1 cellular context compared by ENCODE assay signal in the genomic region with DNA sequence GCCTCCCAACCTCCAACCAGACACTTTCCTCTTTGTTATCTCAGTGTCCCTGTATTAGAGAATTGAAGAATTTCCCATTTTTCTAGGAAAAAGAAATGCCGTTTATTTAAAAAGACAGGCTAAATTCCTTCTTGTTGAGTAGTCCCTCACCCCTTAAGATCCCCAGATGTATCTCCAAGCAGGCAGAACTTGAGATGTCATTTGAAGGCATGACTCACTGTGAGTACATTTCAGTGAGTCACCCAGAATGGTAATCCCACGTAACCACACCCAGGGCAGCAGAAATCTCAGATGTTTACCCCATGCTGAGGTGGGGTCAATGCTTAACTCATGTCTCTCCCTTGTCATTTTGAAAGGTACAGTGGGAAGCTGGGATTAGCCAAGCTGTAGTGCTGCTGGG.
A peak's percentile ranks its signal among the peaks of the same experiment; 100 is the strongest.
TF ChIP-seq lines count a peak whose summit lies in the region.

No MANE protein-coding gene starts in this region.

TF ChIP-seq in K562, 482 proteins besides CTCF, POLR2A, EP300 and RAD21 (continued from another document and continues in another):
- TF ChIP-seq SMARCB1 (IDR thresholded peaks at IDR 0.05; ENCODE audit: insufficient read length, low read depth) (no peak), FOXA3 (CRISPR knock-in tag; conservative IDR thresholded peaks at IDR 0.05 in 1 of 2, IDR thresholded peaks at IDR 0.05 in 1 of 2) (peak in 1 of 2 experiments; percentile 77; a peak in 2 of 4 replicates), KDM1A (IDR thresholded peaks at IDR 0.05) (peak; percentile 99), CC2D1A (IDR thresholded peaks at IDR 0.05) (no peak), NCOR1 (IDR thresholded peaks at IDR 0.05) (peak; percentile 64), DPF2 (IDR thresholded peaks at IDR 0.05) (peak; percentile 97), TRIM24 (IDR thresholded peaks at IDR 0.05) (peak; percentile 62 to 66), CREB1 (IDR thresholded peaks at IDR 0.05) (no peak), CREB1 (CRISPR knock-in tag; IDR thresholded peaks at IDR 0.05) (peak; percentile 17; the same call in 1 of the 2 replicates), ELF1 (tag; IDR thresholded peaks at IDR 0.05) (no peak), PKNOX1 (IDR thresholded peaks at IDR 0.05) (peak; percentile 65), RBM15 (IDR thresholded peaks at IDR 0.05; ENCODE audit: insufficient read depth, low read length) (no peak), STAT6 (CRISPR knock-in tag; IDR thresholded peaks at IDR 0.05) (no peak), BHLHE40 (IDR thresholded peaks at IDR 0.05; ENCODE audit: low read length) (peak; percentile 25; the same call in 1 of the 2 replicates), SAFB (IDR thresholded peaks at IDR 0.05; ENCODE audit: borderline replicate concordance, low read depth, low read length) (no peak), RCOR1 (IDR thresholded peaks at IDR 0.05; ENCODE audit: borderline replicate concordance in 1 of 2, low read depth in 2 of 2, low read length in 2 of 2) (peak; percentile 95 to 98), JUND (IDR thresholded peaks at IDR 0.05; ENCODE audit: borderline replicate concordance, low read depth, low read length) (peak; percentile 99), JUND (tag; IDR thresholded peaks at IDR 0.05; ENCODE audit: borderline replicate concordance, low read depth, low read length) (peak; percentile 98), ZMIZ1 (IDR thresholded peaks at IDR 0.05; ENCODE audit: low read depth in 2 of 2, low read length in 2 of 2) (peak in 1 of 2 experiments; percentile 68; a peak in 1 of 4 replicates), ATF3 (IDR thresholded peaks at IDR 0.05) (peak; percentile 99), ATF3 (CRISPR knock-in tag; conservative IDR thresholded peaks at IDR 0.05) (peak; percentile 96), MAFG (tag; conservative IDR thresholded peaks at IDR 0.05) (0 out of 2 replicates have a peak, but pooled peaks have one; percentile 36), ZNF316 (IDR thresholded peaks at IDR 0.05) (no peak), NR2C2 (CRISPR knock-in tag; IDR thresholded peaks at IDR 0.05) (0 out of 2 replicates have a peak, but pooled peaks have one; percentile 24), NR2C2 (tag; IDR thresholded peaks at IDR 0.05) (peak; percentile 76), FOXK2 (conservative IDR thresholded peaks at IDR 0.05 in 1 of 2, IDR thresholded peaks at IDR 0.05 in 1 of 2; ENCODE audit: low read depth in 2 of 2) (peak; percentile 79 to 90; a peak in 3 of 4 replicates), JUNB (CRISPR knock-in tag; conservative IDR thresholded peaks at IDR 0.05) (peak; percentile 80; the same call in 1 of the 2 replicates), CBFA2T2 (conservative IDR thresholded peaks at IDR 0.05) (peak; percentile 57), LCOR (CRISPR knock-in tag; IDR thresholded peaks at IDR 0.05) (0 out of 2 replicates have a peak, but pooled peaks have one; percentile 60), MYNN (IDR thresholded peaks at IDR 0.05) (peak; percentile 47; the same call in 1 of the 2 replicates), MYNN (CRISPR knock-in tag; IDR thresholded peaks at IDR 0.05) (no peak), TEAD1 (CRISPR knock-in tag; IDR thresholded peaks at IDR 0.05) (peak in 1 of 2 experiments; percentile 36; a peak in 1 of 4 replicates), ZNF184 (CRISPR knock-in tag; IDR thresholded peaks at IDR 0.05) (no peak), CTBP1 (IDR thresholded peaks at IDR 0.05; ENCODE audit: borderline replicate concordance) (peak; percentile 54; the same call in 1 of the 2 replicates), KLF1 (tag; IDR thresholded peaks at IDR 0.05) (0 out of 2 replicates have a peak, but pooled peaks have one; percentile 36), ATF7 (IDR thresholded peaks at IDR 0.05) (peak; percentile 74; the same call in 1 of the 2 replicates), ARID3A (IDR thresholded peaks at IDR 0.05; ENCODE audit: borderline replicate concordance, low read depth, low read length) (peak; percentile 55; the same call in 1 of the 2 replicates), STAT5A (IDR thresholded peaks at IDR 0.05; ENCODE audit: borderline replicate concordance, low read length) (peak; percentile 41; the same call in 1 of the 2 replicates)
- TF ChIP-seq, protein P1, sequence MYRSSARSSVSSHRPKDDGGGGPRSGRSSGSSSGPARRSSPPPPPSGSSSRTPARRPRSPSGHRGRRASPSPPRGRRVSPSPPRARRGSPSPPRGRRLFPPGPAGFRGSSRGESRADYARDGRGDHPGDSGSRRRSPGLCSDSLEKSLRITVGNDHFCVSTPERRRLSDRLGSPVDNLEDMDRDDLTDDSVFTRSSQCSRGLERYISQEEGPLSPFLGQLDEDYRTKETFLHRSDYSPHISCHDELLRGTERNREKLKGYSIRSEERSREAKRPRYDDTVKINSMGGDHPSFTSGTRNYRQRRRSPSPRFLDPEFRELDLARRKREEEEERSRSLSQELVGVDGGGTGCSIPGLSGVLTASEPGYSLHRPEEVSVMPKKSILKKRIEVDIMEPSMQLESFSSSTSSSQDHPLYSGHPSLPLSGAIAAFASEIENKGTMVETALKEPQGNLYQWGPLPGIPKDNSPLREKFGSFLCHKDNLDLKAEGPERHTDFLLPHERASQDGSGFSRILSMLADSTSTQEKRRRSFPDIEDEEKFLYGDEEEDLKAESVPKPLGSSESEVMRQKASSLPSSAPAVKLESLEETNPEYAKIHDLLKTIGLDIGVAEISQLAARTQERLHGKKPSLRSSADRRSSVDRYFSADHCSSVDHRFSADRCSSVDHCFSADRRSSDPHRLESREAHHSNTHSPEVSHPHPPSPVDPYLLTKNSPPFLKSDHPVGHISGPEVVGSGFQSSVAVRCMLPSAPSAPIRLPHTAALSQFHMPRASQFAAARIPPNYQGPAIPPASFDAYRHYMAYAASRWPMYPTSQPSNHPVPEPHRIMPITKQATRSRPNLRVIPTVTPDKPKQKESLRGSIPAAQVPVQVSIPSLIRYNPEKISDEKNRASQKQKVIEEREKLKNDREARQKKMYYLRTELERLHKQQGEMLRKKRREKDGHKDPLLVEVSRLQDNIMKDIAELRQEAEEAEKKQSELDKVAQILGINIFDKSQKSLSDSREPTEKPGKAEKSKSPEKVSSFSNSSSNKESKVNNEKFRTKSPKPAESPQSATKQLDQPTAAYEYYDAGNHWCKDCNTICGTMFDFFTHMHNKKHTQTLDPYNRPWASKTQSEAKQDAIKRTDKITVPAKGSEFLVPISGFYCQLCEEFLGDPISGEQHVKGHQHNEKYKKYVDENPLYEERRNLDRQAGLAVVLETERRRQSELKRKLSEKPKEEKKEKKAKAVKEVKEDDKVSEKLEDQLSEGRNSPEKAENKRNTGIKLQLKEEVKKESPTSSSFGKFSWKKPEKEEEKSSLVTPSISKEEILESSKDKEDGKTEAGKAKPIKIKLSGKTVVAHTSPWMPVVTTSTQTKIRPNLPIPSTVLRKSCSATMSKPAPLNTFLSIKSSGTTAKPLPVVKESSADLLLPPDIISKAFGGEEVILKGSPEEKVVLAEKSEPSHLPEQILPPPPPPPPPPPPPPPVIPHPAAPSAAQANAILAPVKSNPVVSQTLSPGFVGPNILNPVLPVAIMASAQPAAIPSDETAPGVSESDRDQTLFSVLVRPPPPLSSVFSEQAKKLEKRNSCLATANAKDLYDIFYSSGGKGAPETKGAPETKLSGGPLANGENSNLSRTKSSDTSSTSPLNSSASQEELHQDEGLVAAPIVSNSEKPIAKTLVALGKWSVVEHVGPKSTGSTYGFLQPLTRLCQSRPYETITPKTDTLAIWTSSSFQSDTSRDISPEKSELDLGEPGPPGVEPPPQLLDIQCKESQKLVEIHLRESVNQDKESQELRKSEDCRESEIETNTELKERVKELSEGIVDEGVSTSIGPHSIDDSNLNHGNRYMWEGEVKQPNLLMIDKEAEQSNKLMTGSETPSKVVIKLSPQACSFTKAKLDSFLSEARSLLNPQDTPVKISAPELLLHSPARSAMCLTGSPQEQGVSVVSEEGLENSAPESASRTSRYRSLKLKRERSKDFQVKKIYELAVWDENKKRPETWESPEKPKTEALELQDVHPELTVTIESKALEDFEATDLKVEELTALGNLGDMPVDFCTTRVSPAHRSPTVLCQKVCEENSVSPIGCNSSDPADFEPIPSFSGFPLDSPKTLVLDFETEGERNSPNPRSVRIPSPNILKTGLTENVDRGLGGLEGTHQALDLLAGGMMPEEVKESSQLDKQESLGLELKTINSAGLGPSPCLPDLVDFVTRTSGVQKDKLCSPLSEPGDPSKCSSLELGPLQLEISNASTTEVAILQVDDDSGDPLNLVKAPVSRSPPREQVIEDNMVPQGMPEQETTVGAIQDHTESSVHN (IDR thresholded peaks at IDR 0.05; ENCODE audit: borderline replicate concordance in 1 of 2, low read depth in 1 of 2) = peak in 1 of 2 experiments; percentile 87; a peak in 2 of 4 replicates
- TF ChIP-seq, protein P2, sequence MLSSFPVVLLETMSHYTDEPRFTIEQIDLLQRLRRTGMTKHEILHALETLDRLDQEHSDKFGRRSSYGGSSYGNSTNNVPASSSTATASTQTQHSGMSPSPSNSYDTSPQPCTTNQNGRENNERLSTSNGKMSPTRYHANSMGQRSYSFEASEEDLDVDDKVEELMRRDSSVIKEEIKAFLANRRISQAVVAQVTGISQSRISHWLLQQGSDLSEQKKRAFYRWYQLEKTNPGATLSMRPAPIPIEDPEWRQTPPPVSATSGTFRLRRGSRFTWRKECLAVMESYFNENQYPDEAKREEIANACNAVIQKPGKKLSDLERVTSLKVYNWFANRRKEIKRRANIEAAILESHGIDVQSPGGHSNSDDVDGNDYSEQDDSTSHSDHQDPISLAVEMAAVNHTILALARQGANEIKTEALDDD (IDR thresholded peaks at IDR 0.05) = peak; percentile 93
